In the genomic region with DNA sequence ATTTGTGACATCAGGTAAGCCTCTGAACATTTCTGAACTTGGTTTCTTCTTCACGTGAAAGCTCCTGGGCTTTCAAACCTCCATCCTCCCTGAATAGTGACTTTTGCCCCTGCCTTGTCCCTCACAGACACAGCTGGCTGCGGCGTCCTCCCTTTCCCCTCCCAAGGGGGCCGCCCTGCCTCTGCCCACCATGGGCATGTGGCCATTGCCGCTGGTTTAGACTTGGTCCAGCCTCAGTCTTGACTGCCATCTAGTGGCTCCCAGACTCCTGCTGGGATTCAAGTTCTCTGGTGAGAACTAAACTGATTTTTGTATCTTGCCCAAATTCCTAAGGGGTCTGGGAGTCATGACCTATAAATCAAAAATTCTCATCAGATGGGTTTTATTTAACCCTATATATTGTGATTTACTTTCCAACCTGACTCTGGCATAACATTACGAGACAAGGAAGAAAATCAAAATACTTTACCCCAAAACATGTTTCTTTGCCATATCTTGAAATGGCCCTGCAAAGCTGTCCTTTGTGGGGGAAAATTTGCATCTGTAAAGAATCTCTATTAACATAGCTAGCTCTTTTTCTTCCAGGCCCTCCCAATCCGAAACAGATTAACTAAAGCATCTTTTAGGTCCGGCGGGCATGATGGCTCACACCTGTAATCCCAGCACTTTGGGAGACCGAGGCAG, we compare ENCODE assay signal across 8 cellular contexts.
DNase-seq lines count a peak whose midpoint lies in the region; TF ChIP-seq lines count a peak whose summit lies in the region.
"Not testable (repeated sequence)": the region's sequence is repeated elsewhere in the genome, so short reads cannot be mapped to it uniquely, and the experiment has no call there.

No MANE protein-coding gene starts in this region.

- H3K27me3 ChIP-seq in thyroid gland = not testable (repeated sequence)

- peak; percentile 30 for DNase-seq in DMS79 (lab: John Stamatoyannopoulos, UW)
- DNase-seq in NCI-H748 (lab: John Stamatoyannopoulos, UW; ENCODE audit: unreplicated experiment) = peak; percentile 67
- peak; percentile 82 for DNase-seq in astrocyte of the hippocampus (ENCODE audit: low read depth, low spot score)
- DNase-seq in glomerular visceral epithelial cell (ENCODE audit: extremely low spot score) = peak; percentile 60
- peak; percentile 75 for DNase-seq in nephron progenitor cell
- peak; percentile 47 to 48 for DNase-seq in thyroid gland

- H3K9me3 ChIP-seq in thyroid gland = not testable (repeated sequence)

- H3K36me3 Mint-ChIP-seq in nephron progenitor cell (ENCODE audit: low read depth) = not testable (repeated sequence)

- intact Hi-C loops in thyroid gland (cut with DNase I) = not testable (repeated sequence)

- H3K27ac Mint-ChIP-seq in nephron progenitor cell = not testable (repeated sequence)

- H3K36me3 ChIP-seq in thyroid gland = not testable (repeated sequence)

- H3K27me3 Mint-ChIP-seq in nephron progenitor cell (ENCODE audit: low read depth, poor library complexity) = peaks cover 44% of the 10 kb centered on the region

- H3K27ac ChIP-seq in VCaP, thyroid gland: not testable (repeated sequence)

- peak; percentile 87 for TF ChIP-seq RAD21 in Ishikawa (IDR thresholded peaks at IDR 0.05; ENCODE audit: low read depth)

- not testable (repeated sequence) for H3K9me3 Mint-ChIP-seq in nephron progenitor cell

- H3K4me1 Mint-ChIP-seq in nephron progenitor cell = not testable (repeated sequence)

- WGBS in thyroid gland, 2 donors = 32 to 38% methylated on average over 10 of the region's 10 CpGs

- TF ChIP-seq EP300 in Ishikawa (IDR thresholded peaks at IDR 0.05; ENCODE audit: borderline replicate concordance) = not testable (repeated sequence)

- not testable (repeated sequence) for H3K4me1 ChIP-seq in thyroid gland

- TF ChIP-seq CTCF in VCaP (conservative IDR thresholded peaks at IDR 0.05) (peak; percentile 98), nephron progenitor cell (IDR thresholded peaks at IDR 0.05) (peak; percentile 87), thyroid gland (IDR thresholded peaks at IDR 0.05) (peak; percentile 32 to 90 (median 50))

- H3K4me3 Mint-ChIP-seq in nephron progenitor cell = not testable (repeated sequence)

- not testable (repeated sequence) for H3K4me3 ChIP-seq in thyroid gland (replicated peaks in 1 of 3)

- not testable (repeated sequence) for TF ChIP-seq POLR2A in thyroid gland (IDR thresholded peaks at IDR 0.05)

Comparison
In these comparisons a context has a peak if more than half of its experiments do, and no peak if none do; other contexts are left out.
1. DNase-seq: peak in every context shown above with its lines; median percentile 82 in astrocyte of the hippocampus; 75 in nephron progenitor cell; 67 in NCI-H748; 60 in glomerular visceral epithelial cell; 48 in thyroid gland; 30 in DMS79.